Comparison of ENCODE assay signal across 1 cellular context in the genomic region with DNA sequence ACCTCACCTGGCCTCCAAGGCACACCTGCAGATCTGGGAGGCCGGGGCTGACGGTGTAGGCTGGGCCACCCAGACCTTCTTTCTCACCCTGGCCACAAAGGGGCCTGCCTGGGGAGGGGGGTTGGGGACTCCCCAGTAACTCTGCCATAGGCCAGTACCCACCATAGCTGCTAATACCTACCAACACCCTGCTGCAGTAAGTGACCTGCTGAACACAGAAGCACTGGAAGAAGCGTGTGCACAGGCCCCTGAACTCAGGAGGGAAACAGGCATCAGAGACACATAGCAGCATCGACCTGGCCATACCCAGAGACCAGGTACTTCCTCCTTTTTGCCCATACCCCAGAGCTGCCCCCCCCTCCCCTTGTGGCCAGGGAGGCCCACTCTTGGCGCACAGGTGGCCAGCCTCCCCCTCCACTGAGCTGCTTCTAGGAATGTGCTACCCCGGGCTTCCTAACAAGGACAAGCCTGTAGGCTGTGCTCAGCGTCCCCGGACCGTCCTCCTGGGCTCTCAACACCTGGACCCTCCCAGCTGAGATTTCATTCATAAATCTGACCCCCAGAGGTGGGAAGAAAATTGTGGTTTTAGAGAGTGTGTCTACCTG.
TF ChIP-seq lines count a peak whose summit lies in the region.

No MANE protein-coding gene starts in this region.

TF ChIP-seq in H1, 55 proteins besides CTCF, POLR2A, EP300 and RAD21:
- TF ChIP-seq, protein P1, sequence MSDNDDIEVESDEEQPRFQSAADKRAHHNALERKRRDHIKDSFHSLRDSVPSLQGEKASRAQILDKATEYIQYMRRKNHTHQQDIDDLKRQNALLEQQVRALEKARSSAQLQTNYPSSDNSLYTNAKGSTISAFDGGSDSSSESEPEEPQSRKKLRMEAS (IDR thresholded peaks at IDR 0.05), result no peak
- TF ChIP-seq BCL11A (IDR thresholded peaks at IDR 0.05; ENCODE audit: low read depth in 2 of 2, low read length in 2 of 2) (no peak), ZNF274 (IDR thresholded peaks at IDR 0.05; ENCODE audit: borderline replicate concordance, extremely low read depth, low read length) (no peak), KDM4A (IDR thresholded peaks at IDR 0.05; ENCODE audit: low read depth, low read length, severe bottlenecking) (no peak), HDAC2 (IDR thresholded peaks at IDR 0.05; ENCODE audit: borderline replicate concordance in 1 of 2, low read depth in 2 of 2, low read length in 2 of 2) (no peak), TEAD4 (IDR thresholded peaks at IDR 0.05; ENCODE audit: low read depth, low read length) (no peak), CBX5 (IDR thresholded peaks at IDR 0.05; ENCODE audit: low read depth, low read length) (no peak), SP1 (IDR thresholded peaks at IDR 0.05; ENCODE audit: low read depth, low read length) (no peak), RFX5 (IDR thresholded peaks at IDR 0.05; ENCODE audit: borderline replicate concordance, low read depth, low read length) (no peak), SIRT6 (IDR thresholded peaks at IDR 0.05; ENCODE audit: low read length) (no peak), RXRA (IDR thresholded peaks at IDR 0.05; ENCODE audit: insufficient read depth, low read depth, low read length) (no peak), EGR1 (IDR thresholded peaks at IDR 0.05; ENCODE audit: borderline replicate concordance, low read depth, low read length) (no peak), NANOG (IDR thresholded peaks at IDR 0.05; ENCODE audit: insufficient read depth, low read depth, low read length, poor library complexity, severe bottlenecking) (no peak), TAF7 (optimal IDR thresholded peaks at IDR 0.05; ENCODE audit: borderline replicate concordance, low read depth, low read length) (no peak), RBBP5 (IDR thresholded peaks at IDR 0.05; ENCODE audit: borderline replicate concordance, low read depth, low read length) (no peak), SUZ12 (IDR thresholded peaks at IDR 0.05; ENCODE audit: low read length) (no peak)
- TF ChIP-seq, protein P2, sequence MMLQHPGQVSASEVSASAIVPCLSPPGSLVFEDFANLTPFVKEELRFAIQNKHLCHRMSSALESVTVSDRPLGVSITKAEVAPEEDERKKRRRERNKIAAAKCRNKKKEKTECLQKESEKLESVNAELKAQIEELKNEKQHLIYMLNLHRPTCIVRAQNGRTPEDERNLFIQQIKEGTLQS (IDR thresholded peaks at IDR 0.05; ENCODE audit: insufficient read depth, low read depth, low read length), result no peak
- TF ChIP-seq, protein P3, sequence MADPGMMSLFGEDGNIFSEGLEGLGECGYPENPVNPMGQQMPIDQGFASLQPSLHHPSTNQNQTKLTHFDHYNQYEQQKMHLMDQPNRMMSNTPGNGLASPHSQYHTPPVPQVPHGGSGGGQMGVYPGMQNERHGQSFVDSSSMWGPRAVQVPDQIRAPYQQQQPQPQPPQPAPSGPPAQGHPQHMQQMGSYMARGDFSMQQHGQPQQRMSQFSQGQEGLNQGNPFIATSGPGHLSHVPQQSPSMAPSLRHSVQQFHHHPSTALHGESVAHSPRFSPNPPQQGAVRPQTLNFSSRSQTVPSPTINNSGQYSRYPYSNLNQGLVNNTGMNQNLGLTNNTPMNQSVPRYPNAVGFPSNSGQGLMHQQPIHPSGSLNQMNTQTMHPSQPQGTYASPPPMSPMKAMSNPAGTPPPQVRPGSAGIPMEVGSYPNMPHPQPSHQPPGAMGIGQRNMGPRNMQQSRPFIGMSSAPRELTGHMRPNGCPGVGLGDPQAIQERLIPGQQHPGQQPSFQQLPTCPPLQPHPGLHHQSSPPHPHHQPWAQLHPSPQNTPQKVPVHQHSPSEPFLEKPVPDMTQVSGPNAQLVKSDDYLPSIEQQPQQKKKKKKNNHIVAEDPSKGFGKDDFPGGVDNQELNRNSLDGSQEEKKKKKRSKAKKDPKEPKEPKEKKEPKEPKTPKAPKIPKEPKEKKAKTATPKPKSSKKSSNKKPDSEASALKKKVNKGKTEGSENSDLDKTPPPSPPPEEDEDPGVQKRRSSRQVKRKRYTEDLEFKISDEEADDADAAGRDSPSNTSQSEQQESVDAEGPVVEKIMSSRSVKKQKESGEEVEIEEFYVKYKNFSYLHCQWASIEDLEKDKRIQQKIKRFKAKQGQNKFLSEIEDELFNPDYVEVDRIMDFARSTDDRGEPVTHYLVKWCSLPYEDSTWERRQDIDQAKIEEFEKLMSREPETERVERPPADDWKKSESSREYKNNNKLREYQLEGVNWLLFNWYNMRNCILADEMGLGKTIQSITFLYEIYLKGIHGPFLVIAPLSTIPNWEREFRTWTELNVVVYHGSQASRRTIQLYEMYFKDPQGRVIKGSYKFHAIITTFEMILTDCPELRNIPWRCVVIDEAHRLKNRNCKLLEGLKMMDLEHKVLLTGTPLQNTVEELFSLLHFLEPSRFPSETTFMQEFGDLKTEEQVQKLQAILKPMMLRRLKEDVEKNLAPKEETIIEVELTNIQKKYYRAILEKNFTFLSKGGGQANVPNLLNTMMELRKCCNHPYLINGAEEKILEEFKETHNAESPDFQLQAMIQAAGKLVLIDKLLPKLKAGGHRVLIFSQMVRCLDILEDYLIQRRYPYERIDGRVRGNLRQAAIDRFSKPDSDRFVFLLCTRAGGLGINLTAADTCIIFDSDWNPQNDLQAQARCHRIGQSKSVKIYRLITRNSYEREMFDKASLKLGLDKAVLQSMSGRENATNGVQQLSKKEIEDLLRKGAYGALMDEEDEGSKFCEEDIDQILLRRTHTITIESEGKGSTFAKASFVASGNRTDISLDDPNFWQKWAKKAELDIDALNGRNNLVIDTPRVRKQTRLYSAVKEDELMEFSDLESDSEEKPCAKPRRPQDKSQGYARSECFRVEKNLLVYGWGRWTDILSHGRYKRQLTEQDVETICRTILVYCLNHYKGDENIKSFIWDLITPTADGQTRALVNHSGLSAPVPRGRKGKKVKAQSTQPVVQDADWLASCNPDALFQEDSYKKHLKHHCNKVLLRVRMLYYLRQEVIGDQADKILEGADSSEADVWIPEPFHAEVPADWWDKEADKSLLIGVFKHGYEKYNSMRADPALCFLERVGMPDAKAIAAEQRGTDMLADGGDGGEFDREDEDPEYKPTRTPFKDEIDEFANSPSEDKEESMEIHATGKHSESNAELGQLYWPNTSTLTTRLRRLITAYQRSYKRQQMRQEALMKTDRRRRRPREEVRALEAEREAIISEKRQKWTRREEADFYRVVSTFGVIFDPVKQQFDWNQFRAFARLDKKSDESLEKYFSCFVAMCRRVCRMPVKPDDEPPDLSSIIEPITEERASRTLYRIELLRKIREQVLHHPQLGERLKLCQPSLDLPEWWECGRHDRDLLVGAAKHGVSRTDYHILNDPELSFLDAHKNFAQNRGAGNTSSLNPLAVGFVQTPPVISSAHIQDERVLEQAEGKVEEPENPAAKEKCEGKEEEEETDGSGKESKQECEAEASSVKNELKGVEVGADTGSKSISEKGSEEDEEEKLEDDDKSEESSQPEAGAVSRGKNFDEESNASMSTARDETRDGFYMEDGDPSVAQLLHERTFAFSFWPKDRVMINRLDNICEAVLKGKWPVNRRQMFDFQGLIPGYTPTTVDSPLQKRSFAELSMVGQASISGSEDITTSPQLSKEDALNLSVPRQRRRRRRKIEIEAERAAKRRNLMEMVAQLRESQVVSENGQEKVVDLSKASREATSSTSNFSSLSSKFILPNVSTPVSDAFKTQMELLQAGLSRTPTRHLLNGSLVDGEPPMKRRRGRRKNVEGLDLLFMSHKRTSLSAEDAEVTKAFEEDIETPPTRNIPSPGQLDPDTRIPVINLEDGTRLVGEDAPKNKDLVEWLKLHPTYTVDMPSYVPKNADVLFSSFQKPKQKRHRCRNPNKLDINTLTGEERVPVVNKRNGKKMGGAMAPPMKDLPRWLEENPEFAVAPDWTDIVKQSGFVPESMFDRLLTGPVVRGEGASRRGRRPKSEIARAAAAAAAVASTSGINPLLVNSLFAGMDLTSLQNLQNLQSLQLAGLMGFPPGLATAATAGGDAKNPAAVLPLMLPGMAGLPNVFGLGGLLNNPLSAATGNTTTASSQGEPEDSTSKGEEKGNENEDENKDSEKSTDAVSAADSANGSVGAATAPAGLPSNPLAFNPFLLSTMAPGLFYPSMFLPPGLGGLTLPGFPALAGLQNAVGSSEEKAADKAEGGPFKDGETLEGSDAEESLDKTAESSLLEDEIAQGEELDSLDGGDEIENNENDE (IDR thresholded peaks at IDR 0.05; ENCODE audit: insufficient replicate concordance, low read length), result no peak
